ENCODE assay signal across 15 cellular contexts in genomic region chr14:99158150-99158549, GRCh38.
"Had no signal": no experiment of that assay in that cellular context is flagged by ENCODE, and none has a peak within 500 bp of the region (broad histone marks: within the 10 kb centered on the region; RNA-seq: fewer than 3 reads in every experiment).

No MANE protein-coding gene starts in this region.

- H3K36me3 Mint-ChIP-seq: neural progenitor cell had no signal

- H3K27ac ChIP-seq: heart left ventricle, left ventricle myocardium inferior, neural progenitor cell, parathyroid adenoma, right atrium auricular region, tibial artery had no signal

- H3K79me2 ChIP-seq: parathyroid adenoma had no signal

- H3K9ac ChIP-seq: neural progenitor cell, parathyroid adenoma had no signal

- ATAC-seq: heart left ventricle had no signal

- H3K36me3 ChIP-seq: heart left ventricle, left ventricle myocardium inferior, neural progenitor cell, right atrium auricular region, tibial artery had no signal

- H3K27me3 Mint-ChIP-seq: activated B cell treated with CpG ODN at 0.5 μM for 24 hours; activated naive CD4-positive, alpha-beta T cell treated with anti-CD3 and anti-CD28 coated beads, Interleukin-2, amount 50 U/mL, for 24 hours had no signal

- H3K4me2 ChIP-seq: neural progenitor cell, smooth muscle cell had no signal

- H3K4me1 Mint-ChIP-seq: activated B cell treated with CpG ODN at 0.5 μM for 24 hours, neural progenitor cell had no signal

- H3K4me3 Mint-ChIP-seq: activated B cell treated with CpG ODN at 0.5 μM for 24 hours; activated naive CD4-positive, alpha-beta T cell treated with anti-CD3 and anti-CD28 coated beads, Interleukin-2, amount 50 U/mL, for 24 hours; neural progenitor cell had no signal

- H3K27me3 ChIP-seq: neural progenitor cell, right atrium auricular region had no signal

- DNase-seq: activated B cell treated with CpG ODN at 0.5 μM for 24 hours; activated CD4-positive, alpha-beta T cell treated with anti-CD3 and anti-CD28 coated beads, Interleukin-2, amount 50 U/mL, for 1 hour; activated T-cell treated with anti-CD3 and anti-CD28 coated beads, Interleukin-2, amount 50 U/mL, for 1 hour; amniotic stem cell; foreskin melanocyte; left ventricle myocardium inferior; mesenchymal stem cell; T-helper 2 cell; tibial artery had no signal

- H3K9me3 Mint-ChIP-seq: activated B cell treated with CpG ODN at 0.5 μM for 24 hours had no signal

- H3K4me3 ChIP-seq: heart left ventricle, left ventricle myocardium inferior, neural progenitor cell, right atrium auricular region, smooth muscle cell, tibial artery had no signal

- H3K27ac Mint-ChIP-seq: activated B cell treated with CpG ODN at 0.5 μM for 24 hours; activated naive CD4-positive, alpha-beta T cell treated with anti-CD3 and anti-CD28 coated beads, Interleukin-2, amount 50 U/mL, for 24 hours; neural progenitor cell had no signal

- H3K4me1 ChIP-seq: neural progenitor cell, parathyroid adenoma, right atrium auricular region had no signal
